ENCODE assay signal across 17 cellular contexts in the genomic region with DNA sequence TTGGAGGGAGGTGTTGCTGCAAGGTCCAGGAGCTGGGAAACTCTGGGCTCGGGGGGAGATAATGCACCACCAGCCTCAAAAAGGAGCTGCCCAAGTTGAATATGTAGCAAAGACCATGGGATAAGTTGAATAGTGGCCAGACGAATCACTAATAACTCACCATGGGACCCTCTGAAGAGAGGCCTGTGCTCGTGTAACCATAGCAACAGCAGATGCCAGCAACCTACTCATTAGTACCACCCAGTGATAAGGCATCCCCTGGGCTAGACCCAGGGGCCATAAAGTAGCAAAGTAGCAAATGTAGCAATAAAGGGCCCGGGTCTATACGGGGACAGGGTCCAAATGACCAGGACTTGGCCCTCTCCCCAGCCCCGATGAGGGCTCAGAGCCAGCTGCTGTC.
"Had no signal": no experiment of that assay in that cellular context is flagged by ENCODE, and none has a peak within 500 bp of the region (broad histone marks: within the 10 kb centered on the region; RNA-seq: fewer than 3 reads in every experiment).

No MANE protein-coding gene starts in this region.

- H3K27ac ChIP-seq: brain microvascular endothelial cell, colonic mucosa, foreskin keratinocyte, transverse colon, uterus had no signal

- DNase-seq: activated CD4-positive, alpha-beta memory T cell treated with anti-CD3 and anti-CD28 coated beads, Interleukin-2, amount 10 ng/mL, durations not matched to agents 7 days and 5 days; activated CD4-positive, alpha-beta T cell treated with anti-CD3 and anti-CD28 coated beads for 48 hours; activated CD4-positive, CD25-positive, alpha-beta regulatory T cell; activated CD8-positive, alpha-beta memory T cell treated with anti-CD3 and anti-CD28 coated beads, Interleukin-2, amount 10 ng/mL, durations not matched to agents 7 days and 5 days; brain microvascular endothelial cell; colonic mucosa; foreskin keratinocyte; glutamatergic neuron; kidney; naive B cell; stimulated activated CD4-positive, alpha-beta T cell treated with anti-CD3 and anti-CD28 coated beads, Interleukin-12 subunit alpha, Interleukin-12 subunit beta, amount 100 ng/mL, for 4 hours; stimulated activated CD4-positive, alpha-beta T cell treated with anti-CD3 and anti-CD28 coated beads, Interleukin-2, amount 100 ng/mL, for 24 hours; stimulated activated naive CD4-positive, alpha-beta T cell treated with Interleukin-2 at 50 U/mL for 16 hours; T-helper 1 cell; T-helper 9 cell; transverse colon; uterus had no signal

- H3K4me3 ChIP-seq: colonic mucosa, transverse colon, uterus had no signal

- H3K4me1 ChIP-seq: colonic mucosa, foreskin keratinocyte, transverse colon, uterus had no signal

- H3K9me3 ChIP-seq: colonic mucosa, transverse colon, uterus had no signal

- H3K36me3 ChIP-seq: brain microvascular endothelial cell, colonic mucosa, transverse colon, uterus had no signal

- H3K27me3 ChIP-seq: brain microvascular endothelial cell, colonic mucosa, foreskin keratinocyte, transverse colon, uterus had no signal

- ATAC-seq: activated CD8-positive, alpha-beta memory T cell treated with anti-CD3 and anti-CD28 coated beads, Interleukin-2, amount 10 ng/mL, durations not matched to agents 7 days and 5 days; foreskin keratinocyte had no signal
